ENCODE assay signal across 1 cellular context in genomic region chr9:111900081-111900805, GRCh38.
TF ChIP-seq lines count a peak whose summit lies in the region.

No MANE protein-coding gene starts in this region.

TF ChIP-seq in IMR-90, 13 proteins besides CTCF, POLR2A, EP300 and RAD21:
- no peak for TF ChIP-seq ELK1 (IDR thresholded peaks at IDR 0.05; ENCODE audit: borderline replicate concordance, low read depth, low read length)
- no peak for TF ChIP-seq RFX5 (IDR thresholded peaks at IDR 0.05; ENCODE audit: low read depth, low read length)
- no peak for TF ChIP-seq FOS (IDR thresholded peaks at IDR 0.05; ENCODE audit: low read depth, low read length)
- TF ChIP-seq RCOR1 (IDR thresholded peaks at IDR 0.05; ENCODE audit: insufficient replicate concordance, low read length) = no peak
- no peak for TF ChIP-seq CEBPB (IDR thresholded peaks at IDR 0.05; ENCODE audit: low read depth, low read length)
- TF ChIP-seq NFE2L2 (IDR thresholded peaks at IDR 0.05; ENCODE audit: low read depth, low read length) = no peak
- no peak for TF ChIP-seq SMC3 (IDR thresholded peaks at IDR 0.05; ENCODE audit: low read depth, low read length)
- no peak for TF ChIP-seq CHD1 (IDR thresholded peaks at IDR 0.05; ENCODE audit: low read depth, low read length)
- no peak for TF ChIP-seq MAZ (IDR thresholded peaks at IDR 0.05; ENCODE audit: borderline replicate concordance, low read depth, low read length)
